In genomic region chr9:124551472-124552339, GRCh38 we compare ENCODE assay signal across 9 cellular contexts. TPM values are rescaled to one million over a fixed set of nuclear protein-coding genes. Genes with fewer than 3 reads are reported as not detected.
A peak's percentile ranks its signal among the peaks of the same experiment; 100 is the strongest.
DNase-seq lines count a peak whose midpoint lies in the region; ATAC-seq and TF ChIP-seq lines count a peak whose summit lies in the region.
"Had no signal": no experiment of that assay in that cellular context is flagged by ENCODE, and none has a peak within 500 bp of the region (broad histone marks: within the 10 kb centered on the region; RNA-seq: fewer than 3 reads in every experiment).

No MANE protein-coding gene starts in this region.

- in situ Hi-C loops in GM23248 (cut with MboI) = no loop called here

- CTCF ChIA-PET in CD8-positive, alpha-beta T cell (lab: Charles Lee) = interaction anchor here (0.6 to 2.6 kb wide), 9 partner anchors 9 to 1653 kb away, joined by 3 to 8 read pairs (median 3); no protein-coding TSS in a partner anchor

- peaks cover 36% of the 10 kb centered on the region for H3F3A ChIP-seq in GM23248 (ENCODE audit: insufficient read depth)

- H3K79me2 ChIP-seq in GM23248 (ENCODE audit: insufficient read depth) = no peaks in the 10 kb centered on the region

- H3K27me3 Mint-ChIP-seq in CD8-positive, alpha-beta T cell (ENCODE audit: low read depth) = peaks cover 3% of the 10 kb centered on the region

- H2AFZ ChIP-seq in GM23248 = peak overlapping the region; percentile 54

- no peaks in the 10 kb centered on the region for H3K9me3 Mint-ChIP-seq in CD8-positive, alpha-beta T cell

- WGBS in GM23248 (ENCODE audit: low coverage in 1 of 2, low lambda C conversion rate in 2 of 2, missing lambda C conversion rate in 2 of 2), 2 experiments = 6 to 9% methylated on average over 4 of the region's 4 CpGs

- no peaks in the 10 kb centered on the region for H3K9me2 ChIP-seq in GM23248 (ENCODE audit: insufficient read depth)

- no peak overlapping the region for H3K27ac ChIP-seq in CD8-positive, alpha-beta T cell (ENCODE audit: low read depth, low read length)
- H3K27ac ChIP-seq in GM23248 (peak overlapping the region; percentile 57), ascending aorta (no peak overlapping the region)

- H3K4me1 ChIP-seq in CD8-positive, alpha-beta T cell (ENCODE audit: insufficient read depth, low read length) = peaks cover 14% of the 10 kb centered on the region
- peaks cover 38% of the 10 kb centered on the region for H3K4me1 ChIP-seq in GM23248 (ENCODE audit: insufficient read depth)
- no peaks in the 10 kb centered on the region for H3K4me1 ChIP-seq in ascending aorta

- peak overlapping the region; percentile 25 for H3K9ac ChIP-seq in GM23248

- ATAC-seq in CD8-positive, alpha-beta T cell = peak; percentile 48
- ATAC-seq in HG03521 (IDR thresholded peaks at IDR 0.05; ENCODE audit: unreplicated experiment) = no peak
- ATAC-seq in GM19328 (IDR thresholded peaks at IDR 0.05; ENCODE audit: unreplicated experiment) = no peak

- H3K36me3 Mint-ChIP-seq in CD8-positive, alpha-beta T cell = no peaks in the 10 kb centered on the region

- H3K4me3 ChIP-seq in CD8-positive, alpha-beta T cell (ENCODE audit: low read depth, low read length) = no peak overlapping the region
- H3K4me3 ChIP-seq in GM23248 (no peak overlapping the region), ascending aorta (no peak overlapping the region)

- H3K27me3 ChIP-seq in CD8-positive, alpha-beta T cell (ENCODE audit: insufficient read depth, low read length) = no peaks in the 10 kb centered on the region
- H3K27me3 ChIP-seq in GM23248 (replicated peaks; ENCODE audit: insufficient read depth) (no peaks in the 10 kb centered on the region), ascending aorta (no peaks in the 10 kb centered on the region)

- POLR2A ChIA-PET in CD8-positive, alpha-beta T cell (lab: Charles Lee) = interaction anchor here (0.5 kb wide), 1 partner anchor 11 kb away, joined by 3 read pairs; no protein-coding TSS in a partner anchor

- DNase-seq in CD8-positive, alpha-beta T cell = peak in 2 of 7 experiments; percentile 6 to 17
- peak; percentile 79 for DNase-seq in GM23248
- DNase-seq in NCI-H82 (lab: John Stamatoyannopoulos, UW) = peak; percentile 74
- DNase-seq in ascending aorta (ENCODE audit: low spot score in 2 of 2) = no peak
- peak in 34 of 51 donors; percentile 5 to 64 (median 24) for DNase-seq in hypothalamus (lab: John Stamatoyannopoulos, UW)
- DNase-seq in stimulated activated CD4-positive, alpha-beta T cell treated with anti-CD3 and anti-CD28 coated beads, Interleukin-15, amount 100 ng/mL, for 24 hours = peak; percentile 43

- peaks cover 10% of the 10 kb centered on the region for H3K4me1 Mint-ChIP-seq in CD8-positive, alpha-beta T cell (ENCODE audit: low read depth)

- no peaks in the 10 kb centered on the region for H3K36me3 ChIP-seq in CD8-positive, alpha-beta T cell (ENCODE audit: insufficient read depth, low read length)
- H3K36me3 ChIP-seq in GM23248 (ENCODE audit: low read depth) = no peaks in the 10 kb centered on the region
- H3K36me3 ChIP-seq in ascending aorta = no peaks in the 10 kb centered on the region

- intact Hi-C loops in CD8-positive, alpha-beta T cell (cut with DNase I, micrococcal nuclease) = loop anchor here in 1 of 2 experiments (5.0 kb wide), 1 partner anchor 161 kb away; no protein-coding TSS in a partner anchor
- intact Hi-C loops in ascending aorta (cut with DNase I) = no loop called here

- H3K27ac Mint-ChIP-seq in CD8-positive, alpha-beta T cell = no peak overlapping the region

- H3K4me3 Mint-ChIP-seq in CD8-positive, alpha-beta T cell = no peak overlapping the region

- no peaks in the 10 kb centered on the region for H4K20me1 ChIP-seq in GM23248 (ENCODE audit: insufficient read depth)

- peak overlapping the region; percentile 26 for H3K4me2 ChIP-seq in GM23248 (ENCODE audit: unreplicated experiment)

- H3K9me3 ChIP-seq in CD8-positive, alpha-beta T cell (ENCODE audit: low read length) = no peaks in the 10 kb centered on the region
- H3K9me3 ChIP-seq in GM23248 (ENCODE audit: low read depth) (no peaks in the 10 kb centered on the region), ascending aorta (no peaks in the 10 kb centered on the region)

- peak; percentile 32 for TF ChIP-seq CTCF in CD8-positive, alpha-beta T cell (IDR thresholded peaks at IDR 0.05)
- peak in 2 of 3 experiments; percentile 9 to 14 for TF ChIP-seq CTCF in ascending aorta (IDR thresholded peaks at IDR 0.05)

RNA-seq across cellular contexts. Expression of gene NR5A1, which starts 44.5 kb away (rescaled TPM):
- total RNA-seq in CD8-positive, alpha-beta T cell = not detected
- total RNA-seq in GM23248 (2014; rRNA removed; shearing (Covaris generic)) = not detected in 2 replicates
- polyA plus RNA-seq in GM23248 (2016; fragmentation: Nextera tagmentation; extraction: Ambion mirVana) = not detected in 2 replicates
- 0.96 TPM for total RNA-seq in ascending aorta
- total RNA-seq: T-helper 1 cell treated with Interleukin-12 subunit alpha and Interleukin-12 subunit beta and Interleukin-4 antibody, amounts not matched to agents 30 ng/mL and 1 ng/mL, for 36 hours had no signal

Comparison
In these comparisons a context has a peak if more than half of its experiments do, and no peak if none do; other contexts are left out.
1. DNase-seq: peak in GM23248 (single experiment), NCI-H82 (single experiment), hypothalamus (34 of 51) and stimulated activated CD4-positive, alpha-beta T cell treated with anti-CD3 and anti-CD28 coated beads, Interleukin-15, amount 100 ng/mL, for 24 hours (single experiment); none in ascending aorta (0 of 2).